ENCODE assay signal across 15 cellular contexts in genomic region chr3:134059680-134060560, GRCh38. TPM values are rescaled to one million over a fixed set of nuclear protein-coding genes. Genes with fewer than 3 reads are reported as not detected.
DNase-seq lines count a peak whose midpoint lies in the region; ATAC-seq and TF ChIP-seq lines count a peak whose summit lies in the region.
"Had no signal": no experiment of that assay in that cellular context is flagged by ENCODE, and none has a peak within 500 bp of the region (broad histone marks: within the 10 kb centered on the region; RNA-seq: fewer than 3 reads in every experiment).

No MANE protein-coding gene starts in this region.

- H3K4me2 ChIP-seq in GM23248 (ENCODE audit: unreplicated experiment) = no peak overlapping the region

- DNase-seq in GM23248 (peak; percentile 22), foreskin keratinocyte (no peak), sciatic nerve (ENCODE audit: low spot score) (no peak), NCI-H1048 (lab: John Stamatoyannopoulos, UW) (no peak), medulla oblongata (ENCODE audit: extremely low spot score) (no peak), NCI-H345 treated with DMSO at 0.1 percent for 48 hours (lab: John Stamatoyannopoulos, UW; ENCODE audit: unreplicated experiment) (no peak)
- DNase-seq: activated naive CD4-positive, alpha-beta T cell treated with Interleukin-2 at 50 U/mL for 16 hours; NCI-H1417 treated with DMSO at 0.1 percent for 48 hours; NCI-H774; Right ventricle myocardium superior; sigmoid colon; substantia nigra had no signal

- no peak overlapping the region for H3K9ac ChIP-seq in GM23248

- TF ChIP-seq CTCF in foreskin keratinocyte (conservative IDR thresholded peaks at IDR 0.05) = peak; percentile 29

- no peaks in the 10 kb centered on the region for H3F3A ChIP-seq in GM23248 (ENCODE audit: insufficient read depth)

- in situ Hi-C loops in GM23248 (cut with MboI) = no loop called here

- 64 to 67% methylated on average over 9 of the region's 9 CpGs for WGBS in GM23248 (ENCODE audit: low coverage in 1 of 2, low lambda C conversion rate in 2 of 2, missing lambda C conversion rate in 2 of 2), 2 experiments

- H2AFZ ChIP-seq in GM23248 = no peak overlapping the region

- H3K4me1 ChIP-seq in GM23248 (ENCODE audit: insufficient read depth) (peaks cover 21% of the 10 kb centered on the region), foreskin keratinocyte (no peaks in the 10 kb centered on the region)
- H3K4me1 ChIP-seq: HAP-1, sigmoid colon had no signal

- no peak overlapping the region for H3K4me3 ChIP-seq in GM23248
- H3K4me3 ChIP-seq: esophagus muscularis mucosa, HAP-1, sigmoid colon had no signal

- intact Hi-C loops in sciatic nerve (cut with DNase I) = no loop called here

- H3K27me3 ChIP-seq in GM23248 (replicated peaks; ENCODE audit: insufficient read depth) (no peaks in the 10 kb centered on the region), foreskin keratinocyte (peaks cover 36% of the 10 kb centered on the region)
- H3K27me3 ChIP-seq: esophagus muscularis mucosa, sigmoid colon had no signal

- no peaks in the 10 kb centered on the region for H3K9me3 ChIP-seq in GM23248 (ENCODE audit: low read depth)
- H3K9me3 ChIP-seq: esophagus muscularis mucosa, HAP-1, sigmoid colon had no signal

- H4K20me1 ChIP-seq in GM23248 (ENCODE audit: insufficient read depth) = no peaks in the 10 kb centered on the region

- H3K9me2 ChIP-seq in GM23248 (ENCODE audit: insufficient read depth) = no peaks in the 10 kb centered on the region

- H3K36me3 ChIP-seq in GM23248 (ENCODE audit: low read depth) = no peaks in the 10 kb centered on the region
- H3K36me3 ChIP-seq: esophagus muscularis mucosa, HAP-1, sigmoid colon had no signal

- H3K27ac ChIP-seq in GM23248 = no peak overlapping the region
- no peak overlapping the region for H3K27ac ChIP-seq in foreskin keratinocyte
- H3K27ac ChIP-seq: esophagus muscularis mucosa, sigmoid colon had no signal

- ATAC-seq in SK-N-SH treated with all-trans-retinoic acid at 6 μM for 48 hours (peak; percentile 36; the same call in 1 of the 3 replicates), foreskin keratinocyte (no peak), sciatic nerve (peak; percentile 76)

- H3K79me2 ChIP-seq in GM23248 (ENCODE audit: insufficient read depth) = no peaks in the 10 kb centered on the region

TF ChIP-seq in SK-N-SH treated with all-trans-retinoic acid at 6 μM for 48 hours, 23 proteins besides CTCF, POLR2A, EP300 and RAD21:
- TF ChIP-seq ZNF70 (CRISPR knock-in tag; IDR thresholded peaks at IDR 0.05) (no peak), RARB (CRISPR knock-in tag; IDR thresholded peaks at IDR 0.05) (no peak), CSDC2 (CRISPR knock-in tag; IDR thresholded peaks at IDR 0.05) (no peak), TOX (CRISPR knock-in tag; IDR thresholded peaks at IDR 0.05; ENCODE audit: borderline replicate concordance) (no peak), ZNF565 (CRISPR knock-in tag; conservative IDR thresholded peaks at IDR 0.05; ENCODE audit: low read depth) (no peak), ESRRG (CRISPR knock-in tag; IDR thresholded peaks at IDR 0.05) (no peak), TSHZ2 (CRISPR knock-in tag; IDR thresholded peaks at IDR 0.05) (no peak), TCF4 (CRISPR knock-in tag; IDR thresholded peaks at IDR 0.05; ENCODE audit: borderline replicate concordance) (no peak), ZC3H10 (CRISPR knock-in tag; IDR thresholded peaks at IDR 0.05) (no peak), ZFP30 (CRISPR knock-in tag; IDR thresholded peaks at IDR 0.05) (no peak), ZNF8 (CRISPR knock-in tag; IDR thresholded peaks at IDR 0.05) (no peak)
- TF ChIP-seq, protein P1, sequence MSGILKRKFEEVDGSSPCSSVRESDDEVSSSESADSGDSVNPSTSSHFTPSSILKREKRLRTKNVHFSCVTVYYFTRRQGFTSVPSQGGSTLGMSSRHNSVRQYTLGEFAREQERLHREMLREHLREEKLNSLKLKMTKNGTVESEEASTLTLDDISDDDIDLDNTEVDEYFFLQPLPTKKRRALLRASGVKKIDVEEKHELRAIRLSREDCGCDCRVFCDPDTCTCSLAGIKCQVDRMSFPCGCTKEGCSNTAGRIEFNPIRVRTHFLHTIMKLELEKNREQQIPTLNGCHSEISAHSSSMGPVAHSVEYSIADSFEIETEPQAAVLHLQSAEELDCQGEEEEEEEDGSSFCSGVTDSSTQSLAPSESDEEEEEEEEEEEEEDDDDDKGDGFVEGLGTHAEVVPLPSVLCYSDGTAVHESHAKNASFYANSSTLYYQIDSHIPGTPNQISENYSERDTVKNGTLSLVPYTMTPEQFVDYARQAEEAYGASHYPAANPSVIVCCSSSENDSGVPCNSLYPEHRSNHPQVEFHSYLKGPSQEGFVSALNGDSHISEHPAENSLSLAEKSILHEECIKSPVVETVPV (CRISPR knock-in tag; IDR thresholded peaks at IDR 0.05) = no peak
- TF ChIP-seq, protein P2, sequence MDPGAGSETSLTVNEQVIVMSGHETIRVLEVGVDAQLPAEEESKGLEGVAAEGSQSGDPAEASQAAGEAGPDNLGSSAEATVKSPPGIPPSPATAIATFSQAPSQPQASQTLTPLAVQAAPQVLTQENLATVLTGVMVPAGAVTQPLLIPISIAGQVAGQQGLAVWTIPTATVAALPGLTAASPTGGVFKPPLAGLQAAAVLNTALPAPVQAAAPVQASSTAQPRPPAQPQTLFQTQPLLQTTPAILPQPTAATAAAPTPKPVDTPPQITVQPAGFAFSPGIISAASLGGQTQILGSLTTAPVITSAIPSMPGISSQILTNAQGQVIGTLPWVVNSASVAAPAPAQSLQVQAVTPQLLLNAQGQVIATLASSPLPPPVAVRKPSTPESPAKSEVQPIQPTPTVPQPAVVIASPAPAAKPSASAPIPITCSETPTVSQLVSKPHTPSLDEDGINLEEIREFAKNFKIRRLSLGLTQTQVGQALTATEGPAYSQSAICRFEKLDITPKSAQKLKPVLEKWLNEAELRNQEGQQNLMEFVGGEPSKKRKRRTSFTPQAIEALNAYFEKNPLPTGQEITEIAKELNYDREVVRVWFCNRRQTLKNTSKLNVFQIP (CRISPR knock-in tag; IDR thresholded peaks at IDR 0.05; ENCODE audit: borderline replicate concordance, low read depth) = no peak
TF ChIP-seq in SK-N-SH treated with all-trans-retinoic acid at 6 μM for 48 hours: peak in this region for 0.

RNA-seq across cellular contexts. Expression of gene SLCO2A1, which starts 30.2 kb away (rescaled TPM):
- total RNA-seq in GM23248 (2014; rRNA removed; shearing (Covaris generic)) = 0.22 and 0.63 TPM in 2 replicates
- polyA plus RNA-seq in GM23248 (2016; fragmentation: Nextera tagmentation; extraction: Ambion mirVana) (4.3 and 4.8 TPM in 2 replicates), foreskin keratinocyte (0.14 and 0.41 TPM in 2 replicates)
- total RNA-seq in foreskin keratinocyte (0.11 and 0.95 TPM in 2 replicates), sciatic nerve (34.1 TPM)

Comparison
In these comparisons a context has a peak if more than half of its experiments do, and no peak if none do; other contexts are left out.
1. RNA of gene SLCO2A1, which starts 30.2 kb away (total RNA-seq): 34.1 TPM in sciatic nerve (single experiment); 0.22 to 0.63 TPM in GM23248 and 0.11 to 0.95 TPM in foreskin keratinocyte; every median in the first group is over 10 times any median in the second.